In genomic region chr15:90264649-90265048, GRCh38 we compare ENCODE assay signal across 7 cellular contexts. TPM values are rescaled to one million over a fixed set of nuclear protein-coding genes. Genes with fewer than 3 reads are reported as not detected.
DNase-seq lines count a peak whose midpoint lies in the region; ATAC-seq, FAIRE-seq and TF ChIP-seq lines count a peak whose summit lies in the region.
"Had no signal": no experiment of that assay in that cellular context is flagged by ENCODE, and none has a peak within 500 bp of the region (broad histone marks: within the 10 kb centered on the region; RNA-seq: fewer than 3 reads in every experiment).

No MANE protein-coding gene starts in this region.

- CTCF ChIA-PET in naive thymus-derived CD4-positive, alpha-beta T cell (lab: Charles Lee): no interaction called here

- H3K36me3 ChIP-seq in astrocyte (ENCODE audit: insufficient read depth, low read length): peaks cover under 1% of the 10 kb centered on the region
- peaks cover 0 to 4% (median 0%) of the 10 kb centered on the region in 3 experiments for H3K36me3 ChIP-seq in naive thymus-derived CD4-positive, alpha-beta T cell (ENCODE audit: control insufficient read depth in 2 of 3, insufficient read depth in 3 of 3, low read length in 3 of 3)

- no peaks in the 10 kb centered on the region for H3K27me3 Mint-ChIP-seq in astrocyte (ENCODE audit: low read depth, unreplicated experiment)
- no peaks in the 10 kb centered on the region for H3K27me3 Mint-ChIP-seq in naive thymus-derived CD4-positive, alpha-beta T cell

- peaks cover 31% of the 10 kb centered on the region for H3K4me1 ChIP-seq in astrocyte (ENCODE audit: insufficient read depth, low read length)
- peaks cover 28 to 31% of the 10 kb centered on the region in 2 donors for H3K4me1 ChIP-seq in naive thymus-derived CD4-positive, alpha-beta T cell (ENCODE audit: control insufficient read depth in 2 of 2, insufficient read depth in 2 of 2, low read length in 2 of 2)

- POLR2A ChIA-PET in naive thymus-derived CD4-positive, alpha-beta T cell (lab: Charles Lee): no interaction called here

- no peak for ATAC-seq in naive thymus-derived CD4-positive, alpha-beta T cell
- ATAC-seq in HG02588 (IDR thresholded peaks at IDR 0.05; ENCODE audit: unreplicated experiment): no peak

- H2AFZ ChIP-seq in astrocyte (ENCODE audit: low read depth, low read length): peak overlapping the region; percentile 95

- no peaks in the 10 kb centered on the region for H3K9me3 Mint-ChIP-seq in astrocyte (ENCODE audit: unreplicated experiment)
- no peaks in the 10 kb centered on the region for H3K9me3 Mint-ChIP-seq in naive thymus-derived CD4-positive, alpha-beta T cell

- no peak for TF ChIP-seq CTCF in NB4 (IDR thresholded peaks at IDR 0.05; ENCODE audit: low read depth, low read length)
- TF ChIP-seq CTCF in astrocyte (IDR thresholded peaks at IDR 0.05; ENCODE audit: insufficient read depth, low read depth, low read length): no peak

- H3K36me3 Mint-ChIP-seq in astrocyte (ENCODE audit: low read depth, unreplicated experiment): peaks cover 5% of the 10 kb centered on the region
- peaks cover 6 to 15% (median 15%) of the 10 kb centered on the region in 5 donors for H3K36me3 Mint-ChIP-seq in naive thymus-derived CD4-positive, alpha-beta T cell

- peak overlapping the region; percentile 87 for H3K27ac ChIP-seq in astrocyte (ENCODE audit: low read depth, low read length)
- H3K27ac ChIP-seq in naive thymus-derived CD4-positive, alpha-beta T cell (ENCODE audit: low read depth, low read length): peak overlapping the region; percentile 96

- intact Hi-C loops in naive thymus-derived CD4-positive, alpha-beta T cell (cut with micrococcal nuclease): loop anchor here (1.0 to 10.0 kb wide), 10 partner anchors 15 to 670 kb away; partner anchors contain the start of genes GDPGP1 (in 2 of the 2), TTLL13 (in 2 of the 2), AP3S2 (in 1 of the 2) and BLM (in 1 of the 2)

- H3K27ac Mint-ChIP-seq in astrocyte (ENCODE audit: unreplicated experiment): peak overlapping the region; percentile 15
- peak overlapping the region; percentile 98 to 100 (median 99) for H3K27ac Mint-ChIP-seq in naive thymus-derived CD4-positive, alpha-beta T cell

- H3K4me3 ChIP-seq in NB4 (ENCODE audit: low read depth, low read length) (peak overlapping the region; percentile 97), astrocyte (ENCODE audit: insufficient read depth, low read depth, low read length) (peak overlapping the region; percentile 88)
- H3K4me3 ChIP-seq in naive thymus-derived CD4-positive, alpha-beta T cell (ENCODE audit: low read length): peak overlapping the region; percentile 84

- H3K9me3 ChIP-seq in astrocyte (ENCODE audit: insufficient read depth, low read depth, low read length): no peaks in the 10 kb centered on the region
- H3K9me3 ChIP-seq in naive thymus-derived CD4-positive, alpha-beta T cell (ENCODE audit: control insufficient read depth in 2 of 3, low read length in 3 of 3): no peaks in the 10 kb centered on the region

- peaks cover 14% of the 10 kb centered on the region for H3K4me1 Mint-ChIP-seq in astrocyte (ENCODE audit: low read depth, unreplicated experiment)
- peaks cover 14 to 51% (median 39%) of the 10 kb centered on the region in 7 donors for H3K4me1 Mint-ChIP-seq in naive thymus-derived CD4-positive, alpha-beta T cell

- H3K79me2 ChIP-seq in astrocyte (ENCODE audit: insufficient read depth, low read length): peaks cover 45% of the 10 kb centered on the region

- no peak for FAIRE-seq in astrocyte (lab: Jason Lieb, UNC)

- peak overlapping the region; percentile 97 for H3K4me3 Mint-ChIP-seq in astrocyte (ENCODE audit: unreplicated experiment)
- H3K4me3 Mint-ChIP-seq in naive thymus-derived CD4-positive, alpha-beta T cell: peak overlapping the region; percentile 95 to 99 (median 97)

- no peaks in the 10 kb centered on the region for H3K27me3 ChIP-seq in astrocyte (ENCODE audit: insufficient read depth, low read length)
- H3K27me3 ChIP-seq in naive thymus-derived CD4-positive, alpha-beta T cell (ENCODE audit: control insufficient read depth in 2 of 2, insufficient read depth in 2 of 2, low read length in 2 of 2): no peaks in the 10 kb centered on the region

- H4K20me1 ChIP-seq in astrocyte (ENCODE audit: insufficient read depth, low read length): peaks cover 28% of the 10 kb centered on the region

- peak; percentile 60 for DNase-seq in NB4 (ENCODE audit: low read depth)
- no peak for DNase-seq in astrocyte (ENCODE audit: low read depth)
- DNase-seq in naive thymus-derived CD4-positive, alpha-beta T cell: peak in 1 of 9 donors; percentile 11
- no peak for DNase-seq in COR-L47 (lab: John Stamatoyannopoulos, UW)
- no peak for DNase-seq in islet precursor cell

- H3K9ac ChIP-seq in astrocyte (ENCODE audit: low read length): peak overlapping the region; percentile 87

- H3K4me2 ChIP-seq in astrocyte (ENCODE audit: low read length): peak overlapping the region; percentile 88

- TF ChIP-seq POLR2A in NB4 (IDR thresholded peaks at IDR 0.05; ENCODE audit: extremely low read depth, insufficient read length): no peak

RNA-seq across cellular contexts. Expression of gene NGRN, which starts 0.8 kb away (rescaled TPM):
- total RNA-seq in astrocyte: 98.5 and 98.6 TPM in 2 replicates
- 10 to 100 TPM; 34.1 to 51.5 (median 48.4) TPM for total RNA-seq in naive thymus-derived CD4-positive, alpha-beta T cell
- 10 to 100 TPM; 29.7 to 48.5 TPM for polyA plus RNA-seq in naive thymus-derived CD4-positive, alpha-beta T cell

RNA-seq across cellular contexts. Expression of gene TTLL13, which starts 15.3 kb away (rescaled TPM):
- 0.14 TPM in 1 of 2 replicates, not detected in the other for total RNA-seq in astrocyte
- 1 to 10 TPM in 1 of 5 experiments, under 1 TPM in 3, not detected in 1; 0.40 to 1.8 (median 0.63) TPM for total RNA-seq in naive thymus-derived CD4-positive, alpha-beta T cell
- polyA plus RNA-seq in naive thymus-derived CD4-positive, alpha-beta T cell: not detected
- total RNA-seq: pulmonary artery endothelial cell had no signal

RNA-seq across cellular contexts. Expression of gene GDPGP1, which starts 30.6 kb away (rescaled TPM):
- 4.1 and 6.0 TPM in 2 replicates for total RNA-seq in astrocyte
- 10 to 100 TPM in 4 of 5 experiments, 1 to 10 TPM in 1; 7.3 to 16.3 (median 14.9) TPM for total RNA-seq in naive thymus-derived CD4-positive, alpha-beta T cell
- 1 to 10 TPM in 1 of 2 donors, under 1 TPM in 1; 0.61 to 1.2 TPM for polyA plus RNA-seq in naive thymus-derived CD4-positive, alpha-beta T cell

RNA-seq across cellular contexts. Expression of gene CIB1, which starts 30.9 kb away (rescaled TPM):
- 49.6 and 50.7 TPM in 2 replicates for total RNA-seq in astrocyte
- total RNA-seq in naive thymus-derived CD4-positive, alpha-beta T cell: 100 to 1,000 TPM in 3 of 5 experiments, 10 to 100 TPM in 2; 76.8 to 149 (median 127) TPM
- polyA plus RNA-seq in naive thymus-derived CD4-positive, alpha-beta T cell: 100 to 1,000 TPM; 224 to 229 TPM
